22 cellular contexts compared by ENCODE assay signal in the genomic region with DNA sequence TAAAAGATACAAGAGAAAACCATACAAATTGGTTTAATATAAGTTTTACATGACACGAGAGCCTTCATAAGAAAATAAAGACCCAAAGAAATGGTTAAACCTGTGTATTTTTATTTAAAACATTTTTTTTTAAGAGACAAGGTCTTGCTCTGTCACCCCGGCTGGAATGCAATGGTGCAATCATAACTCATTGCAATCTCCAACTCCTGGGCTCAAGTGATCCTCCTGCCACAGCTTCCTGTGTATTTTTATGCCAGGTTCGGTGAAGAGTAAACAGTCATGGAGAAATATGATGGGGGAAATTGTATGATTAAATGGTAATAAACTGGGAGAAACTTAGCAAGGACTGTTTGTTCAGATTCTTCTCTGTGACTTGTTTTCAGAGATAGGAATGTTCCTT.
DNase-seq lines count a peak whose midpoint lies in the region; ATAC-seq and TF ChIP-seq lines count a peak whose summit lies in the region.
"Had no signal": no experiment of that assay in that cellular context is flagged by ENCODE, and none has a peak within 500 bp of the region (broad histone marks: within the 10 kb centered on the region; RNA-seq: fewer than 3 reads in every experiment).

No MANE protein-coding gene starts in this region.

- no peaks in the 10 kb centered on the region for H3K36me3 ChIP-seq in BE2C
- H3K36me3 ChIP-seq: BLaER1 treated with 17β-estradiol and CSF1 and Interleukin-3, amounts not matched to agents 10 nM and 100 nM; SJCRH30 had no signal

- ATAC-seq in left colon (peak; percentile 22), HG02840 (IDR thresholded peaks at IDR 0.05; ENCODE audit: low FRiP score, unreplicated experiment) (no peak), GM21786 (IDR thresholded peaks at IDR 0.05; ENCODE audit: unreplicated experiment) (no peak)
- ATAC-seq: T-cell had no signal

- peak; percentile 11 for DNase-seq in EL
- DNase-seq in left colon: no peak
- DNase-seq in BE2C: no peak
- no peak for DNase-seq in DMS 273 (lab: John Stamatoyannopoulos, UW; ENCODE audit: unreplicated experiment)
- DNase-seq: Caco-2; CD4-positive, alpha-beta memory T cell; GF-D8; HCEC 1CT; Kasumi-1; NCI-H1417; NCI-H1694 treated with DMSO at 0.1 percent for 48 hours; NCI-H2081 treated with DMSO at 0.1 percent for 48 hours; NCI-H2171 treated with DMSO at 0.1 percent for 48 hours; NCI-H524 treated with DMSO at 0.1 percent for 48 hours; NCI-H82; OCI-M1; SJCRH30; T-cell had no signal

- intact Hi-C loops in left colon (cut with DNase I, micrococcal nuclease): no loop called here

- H3K27ac ChIP-seq in VCaP: peak overlapping the region; percentile 27; the same call in 1 of the 2 replicates
- H3K27ac ChIP-seq: BLaER1 treated with 17β-estradiol and CSF1 and Interleukin-3, amounts not matched to agents 10 nM and 100 nM; SJCRH30 had no signal

- H3K4me1 ChIP-seq in BE2C: peaks cover 3% of the 10 kb centered on the region
- H3K4me1 ChIP-seq: BLaER1 treated with 17β-estradiol and CSF1 and Interleukin-3, amounts not matched to agents 10 nM and 100 nM; Caco-2; SJCRH30 had no signal

- no peaks in the 10 kb centered on the region for H3K27me3 ChIP-seq in BE2C
- H3K27me3 ChIP-seq: BLaER1 treated with 17β-estradiol and CSF1 and Interleukin-3, amounts not matched to agents 10 nM and 100 nM; SJCRH30 had no signal

- no peak overlapping the region for H3K4me3 ChIP-seq in BE2C (ENCODE audit: low read depth, low read length)
- H3K4me3 ChIP-seq: BLaER1 treated with 17β-estradiol and CSF1 and Interleukin-3, amounts not matched to agents 10 nM and 100 nM; SJCRH30 had no signal

- TF ChIP-seq CTCF in VCaP (conservative IDR thresholded peaks at IDR 0.05): no peak
- TF ChIP-seq CTCF in BE2C (IDR thresholded peaks at IDR 0.05; ENCODE audit: low read depth, low read length): no peak

- no peaks in the 10 kb centered on the region for H3K9me3 ChIP-seq in BE2C
- H3K9me3 ChIP-seq: Caco-2, SJCRH30 had no signal
